In genomic region chr5:157389103-157389502, GRCh38 we compare ENCODE assay signal across 25 cellular contexts.
DNase-seq lines count a peak whose midpoint lies in the region; ATAC-seq and TF ChIP-seq lines count a peak whose summit lies in the region.
"Had no signal": no experiment of that assay in that cellular context is flagged by ENCODE, and none has a peak within 500 bp of the region (broad histone marks: within the 10 kb centered on the region; RNA-seq: fewer than 3 reads in every experiment).

No MANE protein-coding gene starts in this region.

- H3K27me3 ChIP-seq in vagina (no peaks in the 10 kb centered on the region), colonic mucosa (no peaks in the 10 kb centered on the region)
- H3K27me3 ChIP-seq: suprapubic skin, uterus had no signal

- H3K27ac ChIP-seq in vagina (peak overlapping the region; percentile 46), colonic mucosa (no peak overlapping the region)
- H3K27ac ChIP-seq: suprapubic skin had no signal

- peaks cover 0 to 4% of the 10 kb centered on the region in 2 donors for H3K9me3 Mint-ChIP-seq in activated naive CD4-positive, alpha-beta T cell treated with anti-CD3 and anti-CD28 coated beads, Interleukin-2, amount 50 U/mL, for 72 hours
- H3K9me3 Mint-ChIP-seq in activated CD8-positive, alpha-beta T cell treated with anti-CD3 and anti-CD28 coated beads, Interleukin-2, amount 10 ng/mL, durations not matched to agents 7 days and 5 days (ENCODE audit: insufficient read depth) = no peaks in the 10 kb centered on the region
- H3K9me3 Mint-ChIP-seq in natural killer cell = no peaks in the 10 kb centered on the region

- H3K27me3 Mint-ChIP-seq in activated CD8-positive, alpha-beta T cell treated with anti-CD3 and anti-CD28 coated beads, Interleukin-2, amount 10 ng/mL, durations not matched to agents 7 days and 5 days (ENCODE audit: low read depth) = no peaks in the 10 kb centered on the region
- H3K27me3 Mint-ChIP-seq in natural killer cell (ENCODE audit: low read depth in 2 of 2) = no peaks in the 10 kb centered on the region

- no peak for ATAC-seq in activated naive CD4-positive, alpha-beta T cell treated with anti-CD3 and anti-CD28 coated beads, Interleukin-2, amount 50 U/mL, for 72 hours
- ATAC-seq in activated CD8-positive, alpha-beta T cell treated with anti-CD3 and anti-CD28 coated beads, Interleukin-2, amount 10 ng/mL, durations not matched to agents 7 days and 5 days = no peak
- no peak for ATAC-seq in natural killer cell

- H3K4me1 Mint-ChIP-seq in activated CD8-positive, alpha-beta T cell treated with anti-CD3 and anti-CD28 coated beads, Interleukin-2, amount 10 ng/mL, durations not matched to agents 7 days and 5 days (ENCODE audit: low read depth) = peaks cover 27% of the 10 kb centered on the region
- peaks cover 22 to 30% of the 10 kb centered on the region in 2 donors for H3K4me1 Mint-ChIP-seq in natural killer cell

- TF ChIP-seq POLR2A in vagina (IDR thresholded peaks at IDR 0.05) = no peak

- H3K36me3 ChIP-seq in vagina (no peaks in the 10 kb centered on the region), colonic mucosa (no peaks in the 10 kb centered on the region)
- H3K36me3 ChIP-seq: suprapubic skin, uterus had no signal

- no peak for TF ChIP-seq CTCF in natural killer cell (IDR thresholded peaks at IDR 0.05)
- TF ChIP-seq CTCF in vagina (IDR thresholded peaks at IDR 0.05) = no peak
- no peak for TF ChIP-seq CTCF in colonic mucosa (IDR thresholded peaks at IDR 0.05)

- DNase-seq in activated naive CD4-positive, alpha-beta T cell treated with anti-CD3 and anti-CD28 coated beads, Interleukin-2, amount 50 U/mL, for 72 hours (ENCODE audit: low spot score in 2 of 2) = no peak
- no peak for DNase-seq in activated naive CD4-positive, alpha-beta T cell treated with Interleukin-2 at 50 U/mL for 16 hours
- DNase-seq in activated CD8-positive, alpha-beta T cell treated with anti-CD3 and anti-CD28 coated beads, Interleukin-2, amount 10 ng/mL, durations not matched to agents 7 days and 5 days = no peak
- no peak for DNase-seq in natural killer cell
- DNase-seq in vagina (ENCODE audit: extremely low spot score in 2 of 2) = no peak
- no peak for DNase-seq in putamen (ENCODE audit: low spot score)
- no peak for DNase-seq in colonic mucosa
- DNase-seq in NCI-H2107 treated with DMSO at 0.1 percent for 48 hours (lab: John Stamatoyannopoulos, UW; ENCODE audit: unreplicated experiment) = no peak
- DNase-seq: activated naive CD4-positive, alpha-beta T cell treated with anti-CD3 and anti-CD28 coated beads, Interleukin-2, amount 50 U/mL, for 16 hours; aorta; C1 segment of cervical spinal cord; caudate nucleus; DMS 273 treated with DMSO at 0.1 percent for 48 hours; glutamatergic neuron; kidney glomerular epithelial cell; NCI-H1092 treated with DMSO at 0.1 percent for 48 hours; NCI-H2029; NCI-H2227 treated with DMSO at 0.1 percent for 48 hours; NCI-H69; nucleus accumbens; small intestine; T-helper 9 cell; uterus had no signal

- H3K9me3 ChIP-seq in vagina = no peaks in the 10 kb centered on the region
- H3K9me3 ChIP-seq in colonic mucosa = no peaks in the 10 kb centered on the region
- H3K9me3 ChIP-seq: suprapubic skin, uterus had no signal

- no peak overlapping the region for H3K9ac ChIP-seq in colonic mucosa (ENCODE audit: low read depth in 2 of 2, low read length in 2 of 2)

- no peak overlapping the region for H3K4me3 Mint-ChIP-seq in activated CD8-positive, alpha-beta T cell treated with anti-CD3 and anti-CD28 coated beads, Interleukin-2, amount 10 ng/mL, durations not matched to agents 7 days and 5 days
- no peak overlapping the region for H3K4me3 Mint-ChIP-seq in natural killer cell

- peaks cover 18% of the 10 kb centered on the region for H3K4me1 ChIP-seq in vagina
- no peaks in the 10 kb centered on the region for H3K4me1 ChIP-seq in colonic mucosa

- H3K4me3 ChIP-seq in vagina (no peak overlapping the region), colonic mucosa (no peak overlapping the region)
- H3K4me3 ChIP-seq: lung, suprapubic skin, uterus had no signal

- intact Hi-C loops in natural killer cell (cut with micrococcal nuclease) (no loop called here), vagina (cut with DNase I) (no loop called here), colonic mucosa (cut with DNase I) (no loop called here)

- CTCF ChIA-PET in activated CD8-positive, alpha-beta T cell treated with anti-CD3 and anti-CD28 coated beads, Interleukin-2, amount 10 ng/mL, durations not matched to agents 7 days and 5 days (lab: Charles Lee) = interaction anchor here (0.8 to 2.4 kb wide), 7 partner anchors 34 to 354 kb away, joined by 3 to 11 read pairs (median 4); partner anchors contain the start of gene LSM11

- peak overlapping the region; percentile 93 to 97 for H3K27ac Mint-ChIP-seq in activated naive CD4-positive, alpha-beta T cell treated with anti-CD3 and anti-CD28 coated beads, Interleukin-2, amount 50 U/mL, for 72 hours
- H3K27ac Mint-ChIP-seq in activated CD8-positive, alpha-beta T cell treated with anti-CD3 and anti-CD28 coated beads, Interleukin-2, amount 10 ng/mL, durations not matched to agents 7 days and 5 days = peak overlapping the region; percentile 90
- H3K27ac Mint-ChIP-seq in natural killer cell = peak overlapping the region; percentile 80 to 88

- POLR2A ChIA-PET in activated CD8-positive, alpha-beta T cell treated with anti-CD3 and anti-CD28 coated beads, Interleukin-2, amount 10 ng/mL, durations not matched to agents 7 days and 5 days (lab: Charles Lee) = no interaction called here

- peaks cover 30 to 66% of the 10 kb centered on the region in 2 donors for H3K36me3 Mint-ChIP-seq in activated naive CD4-positive, alpha-beta T cell treated with anti-CD3 and anti-CD28 coated beads, Interleukin-2, amount 50 U/mL, for 72 hours
- peaks cover 81% of the 10 kb centered on the region for H3K36me3 Mint-ChIP-seq in activated CD8-positive, alpha-beta T cell treated with anti-CD3 and anti-CD28 coated beads, Interleukin-2, amount 10 ng/mL, durations not matched to agents 7 days and 5 days (ENCODE audit: low read depth)
- peaks cover 40% of the 10 kb centered on the region for H3K36me3 Mint-ChIP-seq in natural killer cell
